ENCODE assay signal across 9 cellular contexts in the genomic region with DNA sequence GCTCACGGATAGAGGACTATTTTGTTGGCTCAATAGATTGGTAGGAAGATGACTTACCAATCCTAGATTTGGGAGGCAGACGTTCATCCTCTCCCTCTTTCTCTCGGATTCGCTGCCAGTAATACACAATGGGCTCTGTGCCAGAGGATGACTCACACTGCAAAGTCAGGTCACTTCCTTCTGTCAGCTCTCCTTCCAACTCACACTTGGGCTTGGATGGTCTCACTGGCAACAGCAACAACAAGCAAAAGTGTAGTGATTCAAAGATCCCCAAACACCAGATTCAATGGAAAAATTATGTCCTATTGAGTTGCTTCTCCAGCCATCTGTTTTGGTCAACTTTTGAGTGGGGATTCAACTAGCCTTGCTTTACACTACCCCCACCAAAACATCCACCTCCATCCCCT. TPM values are rescaled to one million over a fixed set of nuclear protein-coding genes. Genes with fewer than 3 reads are reported as not detected.
DNase-seq lines count a peak whose midpoint lies in the region; ATAC-seq and TF ChIP-seq lines count a peak whose summit lies in the region.
"Had no signal": no experiment of that assay in that cellular context is flagged by ENCODE, and none has a peak within 500 bp of the region (broad histone marks: within the 10 kb centered on the region; RNA-seq: fewer than 3 reads in every experiment).

No MANE protein-coding gene starts in this region.

- no peak overlapping the region for H2AFZ ChIP-seq in hepatocyte
- no peak overlapping the region for H2AFZ ChIP-seq in neural progenitor cell (replicated peaks)

- ATAC-seq in stimulated activated naive CD8-positive, alpha-beta T cell treated with anti-CD3 and anti-CD28 coated beads, Interleukin-15, Interleukin-2, amounts not matched to agents 100 U/mL and 50 U/mL, for 24 hours = peak; percentile 54
- ATAC-seq in stimulated activated naive CD8-positive, alpha-beta T cell treated with anti-CD3 and anti-CD28 coated beads, Interleukin-15, amount 100 ng/mL, for 72 hours = no peak
- ATAC-seq in GM19455 (IDR thresholded peaks at IDR 0.05; ENCODE audit: unreplicated experiment) = no peak

- H3K9ac ChIP-seq in neural progenitor cell = no peak overlapping the region

- H4K20me1 ChIP-seq in hepatocyte (ENCODE audit: insufficient read depth, poor library complexity, severe bottlenecking) = no peaks in the 10 kb centered on the region
- H4K20me1 ChIP-seq in neural progenitor cell (ENCODE audit: low read depth) = no peaks in the 10 kb centered on the region

- H3F3A ChIP-seq in neural progenitor cell (ENCODE audit: low read depth) = no peaks in the 10 kb centered on the region

- H3K4me1 ChIP-seq in SJSA1 (replicated peaks) = peaks cover 7% of the 10 kb centered on the region
- peaks cover 4% of the 10 kb centered on the region for H3K4me1 ChIP-seq in hepatocyte (ENCODE audit: insufficient read depth)
- H3K4me1 ChIP-seq in neural progenitor cell = no peaks in the 10 kb centered on the region

- no peaks in the 10 kb centered on the region for H3K9me3 Mint-ChIP-seq in stimulated activated naive CD8-positive, alpha-beta T cell treated with anti-CD3 and anti-CD28 coated beads, Interleukin-15, amount 100 ng/mL, for 72 hours
- no peaks in the 10 kb centered on the region for H3K9me3 Mint-ChIP-seq in neural progenitor cell

- peak; percentile 62 for DNase-seq in stimulated activated naive CD8-positive, alpha-beta T cell treated with anti-CD3 and anti-CD28 coated beads, Interleukin-15, Interleukin-2, amounts not matched to agents 100 U/mL and 50 U/mL, for 24 hours
- DNase-seq in stimulated activated naive CD8-positive, alpha-beta T cell treated with anti-CD3 and anti-CD28 coated beads, Interleukin-15, amount 100 ng/mL, for 72 hours = no peak
- DNase-seq in SJSA1 (ENCODE audit: low read depth in 1 of 2, low spot score in 2 of 2) (peak; percentile 55 to 79), amniotic epithelial cell (ENCODE audit: low read depth) (peak; percentile 92), hepatocyte (ENCODE audit: low spot score) (peak; percentile 88), neural progenitor cell (ENCODE audit: low spot score) (no peak)
- peak; percentile 65 to 70 for DNase-seq in stimulated activated CD4-positive, alpha-beta T cell treated with anti-CD3 and anti-CD28 coated beads, Interleukin-15, amount 100 ng/mL, for 48 hours (ENCODE audit: low read depth in 2 of 2)

- H3K27ac Mint-ChIP-seq in stimulated activated naive CD8-positive, alpha-beta T cell treated with anti-CD3 and anti-CD28 coated beads, Interleukin-15, amount 100 ng/mL, for 72 hours = no peak overlapping the region
- no peak overlapping the region for H3K27ac Mint-ChIP-seq in neural progenitor cell

- H3K36me3 Mint-ChIP-seq in neural progenitor cell = peaks cover 27% of the 10 kb centered on the region

- no peak overlapping the region for H3K4me3 ChIP-seq in SJSA1
- H3K4me3 ChIP-seq in hepatocyte = no peak overlapping the region
- H3K4me3 ChIP-seq in neural progenitor cell = no peak overlapping the region

- H3K4me3 Mint-ChIP-seq in stimulated activated naive CD8-positive, alpha-beta T cell treated with anti-CD3 and anti-CD28 coated beads, Interleukin-15, amount 100 ng/mL, for 72 hours = no peak overlapping the region
- H3K4me3 Mint-ChIP-seq in neural progenitor cell = no peak overlapping the region
- H3K4me3 Mint-ChIP-seq: activated naive CD8-positive, alpha-beta T cell had no signal

- H3K4me2 ChIP-seq in hepatocyte = no peak overlapping the region
- no peak overlapping the region for H3K4me2 ChIP-seq in neural progenitor cell

- H3K27me3 Mint-ChIP-seq in stimulated activated naive CD8-positive, alpha-beta T cell treated with anti-CD3 and anti-CD28 coated beads, Interleukin-15, amount 100 ng/mL, for 72 hours = no peaks in the 10 kb centered on the region
- H3K27me3 Mint-ChIP-seq in neural progenitor cell (ENCODE audit: insufficient read depth, low read depth) = no peaks in the 10 kb centered on the region
- H3K27me3 Mint-ChIP-seq: activated naive CD8-positive, alpha-beta T cell had no signal

- H3K4me1 Mint-ChIP-seq in stimulated activated naive CD8-positive, alpha-beta T cell treated with anti-CD3 and anti-CD28 coated beads, Interleukin-15, amount 100 ng/mL, for 72 hours = peaks cover 45% of the 10 kb centered on the region
- peaks cover 7% of the 10 kb centered on the region for H3K4me1 Mint-ChIP-seq in neural progenitor cell

- H3K27ac ChIP-seq in SJSA1 (0 out of 2 replicates have a peak overlapping the region, but pooled peaks have one; percentile 37), hepatocyte (peak overlapping the region; percentile 71), neural progenitor cell (no peak overlapping the region)

- WGBS in hepatocyte (ENCODE audit: low lambda C conversion rate, missing lambda C conversion rate) = 26% methylated on average over 4 of the region's 4 CpGs

- no peaks in the 10 kb centered on the region for H3K9me2 ChIP-seq in hepatocyte (replicated peaks; ENCODE audit: insufficient read depth)

- TF ChIP-seq CTCF in hepatocyte (IDR thresholded peaks at IDR 0.05; ENCODE audit: poor library complexity) = no peak
- TF ChIP-seq CTCF in neural progenitor cell (IDR thresholded peaks at IDR 0.05) = no peak

- H3K9me3 ChIP-seq in SJSA1 (replicated peaks) (no peaks in the 10 kb centered on the region), hepatocyte (ENCODE audit: low read depth) (no peaks in the 10 kb centered on the region), neural progenitor cell (ENCODE audit: low read depth) (no peaks in the 10 kb centered on the region)

- H3K27me3 ChIP-seq in SJSA1 (replicated peaks) = no peaks in the 10 kb centered on the region
- H3K27me3 ChIP-seq in hepatocyte = no peaks in the 10 kb centered on the region
- H3K27me3 ChIP-seq in neural progenitor cell = no peaks in the 10 kb centered on the region

- H3K79me2 ChIP-seq in hepatocyte (no peaks in the 10 kb centered on the region), neural progenitor cell (ENCODE audit: low read depth) (no peaks in the 10 kb centered on the region)

- H3K36me3 ChIP-seq in SJSA1 (peaks cover 12% of the 10 kb centered on the region), hepatocyte (replicated peaks; ENCODE audit: insufficient read depth, low read depth) (no peaks in the 10 kb centered on the region), neural progenitor cell (no peaks in the 10 kb centered on the region)

RNA-seq across cellular contexts. Expression of a gene that starts 21.7 kb away (rescaled TPM):
- 2,210 and 2,693 TPM in 2 replicates for total RNA-seq in SJSA1 (2014; rRNA removed; shearing (Covaris generic))
- total RNA-seq in hepatocyte = 1,636 and 1,726 TPM in 2 replicates
- polyA plus RNA-seq in hepatocyte = 631 and 669 TPM in 2 replicates
- total RNA-seq in neural progenitor cell (ENCODE audit: low replicate concordance) = 1,453 and 1,464 TPM in 2 replicates

Comparison
In these comparisons a context has a peak if more than half of its experiments do, and no peak if none do; other contexts are left out.
1. DNase-seq: peak in stimulated activated naive CD8-positive, alpha-beta T cell treated with anti-CD3 and anti-CD28 coated beads, Interleukin-15, Interleukin-2, amounts not matched to agents 100 U/mL and 50 U/mL, for 24 hours (single experiment), SJSA1 (2 of 2), amniotic epithelial cell (single experiment), hepatocyte (single experiment) and stimulated activated CD4-positive, alpha-beta T cell treated with anti-CD3 and anti-CD28 coated beads, Interleukin-15, amount 100 ng/mL, for 48 hours (2 of 2); none in stimulated activated naive CD8-positive, alpha-beta T cell treated with anti-CD3 and anti-CD28 coated beads, Interleukin-15, amount 100 ng/mL, for 72 hours (0 of 2) and neural progenitor cell (single experiment).